Comparison of ENCODE assay signal across 8 cellular contexts in genomic region chr1:70410604-70411359, GRCh38. TPM values are rescaled to one million over a fixed set of nuclear protein-coding genes. Genes with fewer than 3 reads are reported as not detected.
DNase-seq lines count a peak whose midpoint lies in the region; ATAC-seq and TF ChIP-seq lines count a peak whose summit lies in the region.

CTH (plus strand) TSS chr1:70411268; CDS start chr1:70411416, 148 bp downstream.

- H3K9me3 Mint-ChIP-seq in activated naive CD8-positive, alpha-beta T cell treated with anti-CD3 and anti-CD28 coated beads for 36 hours: no peaks in the 10 kb centered on the region
- H3K9me3 Mint-ChIP-seq in glutamatergic neuron (ENCODE audit: unreplicated experiment): no peaks in the 10 kb centered on the region

- H3K4me1 Mint-ChIP-seq in activated naive CD8-positive, alpha-beta T cell treated with anti-CD3 and anti-CD28 coated beads for 36 hours: peaks cover 18% of the 10 kb centered on the region
- peaks cover 1% of the 10 kb centered on the region for H3K4me1 Mint-ChIP-seq in glutamatergic neuron (ENCODE audit: low read depth, unreplicated experiment)

- H3K9me3 ChIP-seq in osteoblast (ENCODE audit: low read depth, low read length): no peaks in the 10 kb centered on the region
- no peaks in the 10 kb centered on the region for H3K9me3 ChIP-seq in thymus (ENCODE audit: control insufficient read depth)

- H3K27me3 ChIP-seq in osteoblast (ENCODE audit: insufficient read depth, low read length) (no peaks in the 10 kb centered on the region), thymus (ENCODE audit: control insufficient read depth, insufficient read depth) (no peaks in the 10 kb centered on the region)

- peaks cover 8% of the 10 kb centered on the region for H3K27me3 Mint-ChIP-seq in activated naive CD8-positive, alpha-beta T cell treated with anti-CD3 and anti-CD28 coated beads for 36 hours
- H3K27me3 Mint-ChIP-seq in glutamatergic neuron (ENCODE audit: unreplicated experiment): no peaks in the 10 kb centered on the region

- DNase-seq in GM10248 (ENCODE audit: extremely low spot score) (peak; percentile 93), NCI-H1092 treated with DMSO at 0.1 percent for 48 hours (lab: John Stamatoyannopoulos, UW) (peak; percentile 89), SKM-1 (lab: John Stamatoyannopoulos, UW; ENCODE audit: unreplicated experiment) (peak; percentile 91), glutamatergic neuron (peak; percentile 95), osteoblast (ENCODE audit: insufficient read length, low spot score, missing footprints) (peak; percentile 92)
- peak; percentile 93 for DNase-seq in activated naive CD8-positive, alpha-beta T cell treated with anti-CD3 and anti-CD28 coated beads for 36 hours

- H3K4me2 ChIP-seq in osteoblast (ENCODE audit: insufficient read depth, low read length): peak within 1 kb of the TSS; percentile 99

- under 1% methylated on average over 48 of the region's 48 CpGs for WGBS in thymus

- TF ChIP-seq CTCF in GM10248 (IDR thresholded peaks at IDR 0.05; ENCODE audit: control extremely low read depth, extremely low read depth, low read depth, missing control alignments): no peak
- no peak for TF ChIP-seq CTCF in glutamatergic neuron (IDR thresholded peaks at IDR 0.05; ENCODE audit: partially characterized antibody, unreplicated experiment)
- no peak for TF ChIP-seq CTCF in osteoblast (IDR thresholded peaks at IDR 0.05; ENCODE audit: extremely low read depth, low read depth, low read length)

- H3K4me3 ChIP-seq in osteoblast (ENCODE audit: insufficient read depth, low read length) (peak within 1 kb of the TSS; percentile 98), thymus (ENCODE audit: low read length) (peak within 1 kb of the TSS; percentile 79)

- H3K36me3 Mint-ChIP-seq in activated naive CD8-positive, alpha-beta T cell treated with anti-CD3 and anti-CD28 coated beads for 36 hours: no peaks in the 10 kb centered on the region
- no peaks in the 10 kb centered on the region for H3K36me3 Mint-ChIP-seq in glutamatergic neuron (ENCODE audit: unreplicated experiment)

- H3K36me3 ChIP-seq in osteoblast (ENCODE audit: insufficient read depth, low read length): no peaks in the 10 kb centered on the region
- no peaks in the 10 kb centered on the region for H3K36me3 ChIP-seq in thymus (ENCODE audit: control insufficient read depth, insufficient read depth)

- POLR2A ChIA-PET in GM10248 (lab: Yijun Ruan, JAX): interaction anchor here (0.6 to 1.6 kb wide), 7 partner anchors 9 to 190 kb away, joined by 3 to 9 read pairs (median 5); partner anchors contain the start of genes ANKRD13C and SRSF11

- CTCF ChIA-PET in GM10248 (lab: Yijun Ruan, JAX): interaction anchor here (0.9 to 2.4 kb wide), 10 partner anchors 10 to 97 kb away, joined by 3 to 10 read pairs (median 4); partner anchors contain the start of gene ANKRD13C

- H3K4me1 ChIP-seq in osteoblast (ENCODE audit: insufficient read depth, low read length) (peaks cover 7% of the 10 kb centered on the region), thymus (ENCODE audit: control insufficient read depth, insufficient read depth, low read length) (no peaks in the 10 kb centered on the region)

- H3K79me2 ChIP-seq in osteoblast (ENCODE audit: insufficient read depth, low read length): no peaks in the 10 kb centered on the region

- peak within 1 kb of the TSS; percentile 96 for H3K27ac ChIP-seq in osteoblast (ENCODE audit: low read depth, low read length)
- H3K27ac ChIP-seq in thymus (ENCODE audit: low read depth): peak within 1 kb of the TSS; percentile 91

- H3K27ac Mint-ChIP-seq in activated naive CD8-positive, alpha-beta T cell treated with anti-CD3 and anti-CD28 coated beads for 36 hours: peak within 1 kb of the TSS; percentile 81
- H3K27ac Mint-ChIP-seq in glutamatergic neuron (ENCODE audit: unreplicated experiment): peak within 1 kb of the TSS; percentile 89

- H2AFZ ChIP-seq in osteoblast (ENCODE audit: low read length): peak within 1 kb of the TSS; percentile 97

- H4K20me1 ChIP-seq in osteoblast (ENCODE audit: insufficient read depth, low read length): no peaks in the 10 kb centered on the region

- H3K4me3 Mint-ChIP-seq in activated naive CD8-positive, alpha-beta T cell treated with anti-CD3 and anti-CD28 coated beads for 36 hours: peak within 1 kb of the TSS; percentile 89
- H3K4me3 Mint-ChIP-seq in glutamatergic neuron (ENCODE audit: unreplicated experiment): peak within 1 kb of the TSS; percentile 96

- peak; percentile 99 for ATAC-seq in HG02610 (IDR thresholded peaks at IDR 0.05; ENCODE audit: unreplicated experiment)

RNA-seq across cellular contexts. Expression of gene CTH, which starts in this region (rescaled TPM):
- total RNA-seq in activated naive CD8-positive, alpha-beta T cell treated with anti-CD3 and anti-CD28 coated beads for 36 hours: 10 to 100 TPM; 12.9 to 13.9 TPM
- total RNA-seq in glutamatergic neuron (ENCODE audit: unreplicated experiment) (7.3 TPM), osteoblast (11.2 and 13.8 TPM in 2 replicates)
- 2.8 TPM for polyA plus RNA-seq in thymus

Comparison
In these comparisons a context has a peak if more than half of its experiments do, and no peak if none do; other contexts are left out.
1. Peak in every context shown above with its lines: DNase-seq, ATAC-seq, H3K4me3 ChIP-seq and H3K27ac ChIP-seq.